Comparison of ENCODE assay signal across 19 cellular contexts in the genomic region with DNA sequence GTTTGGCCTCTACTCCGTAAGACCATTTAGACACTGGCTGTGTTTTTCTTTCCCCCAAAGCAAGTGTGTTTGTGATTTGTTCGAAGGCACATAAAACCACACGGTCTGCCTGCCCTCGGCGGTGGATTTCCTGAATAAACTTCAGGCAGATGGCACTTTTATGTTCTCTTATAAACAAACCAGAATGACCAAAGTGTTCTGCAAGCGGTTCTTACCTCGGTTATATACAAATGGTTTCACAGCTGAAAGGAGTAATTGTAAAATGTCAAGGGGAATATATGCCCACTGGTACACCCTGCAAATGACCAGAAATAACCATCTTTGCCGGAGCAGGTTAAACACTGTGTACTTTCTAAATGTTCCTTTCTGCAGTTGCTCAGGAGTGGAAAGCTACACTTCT.
DNase-seq lines count a peak whose midpoint lies in the region; TF ChIP-seq lines count a peak whose summit lies in the region.
"Had no signal": no experiment of that assay in that cellular context is flagged by ENCODE, and none has a peak within 500 bp of the region (broad histone marks: within the 10 kb centered on the region; RNA-seq: fewer than 3 reads in every experiment).

No MANE protein-coding gene starts in this region.

- H3K4me1 Mint-ChIP-seq in endodermal cell, result no peaks in the 10 kb centered on the region
- no peaks in the 10 kb centered on the region for H3K4me1 Mint-ChIP-seq in osteocyte (ENCODE audit: unreplicated experiment)
- H3K4me1 Mint-ChIP-seq: B cell; CD4-positive, CD25-positive, alpha-beta regulatory T cell had no signal

- H3K4me3 Mint-ChIP-seq in endodermal cell (no peak overlapping the region), osteocyte (ENCODE audit: unreplicated experiment) (no peak overlapping the region)
- H3K4me3 Mint-ChIP-seq: B cell; CD4-positive, CD25-positive, alpha-beta regulatory T cell; CD8-positive, alpha-beta T cell had no signal

- no peak overlapping the region for H3K27ac ChIP-seq in endodermal cell (ENCODE audit: low read depth, low read length)
- H3K27ac ChIP-seq: A549, BLaER1, C4-2B, GM23248 had no signal

- no peak overlapping the region for H3K4me3 ChIP-seq in endodermal cell (ENCODE audit: low read length)
- H3K4me3 ChIP-seq: A549, BLaER1, GM23248 had no signal

- H3K27me3 Mint-ChIP-seq in endodermal cell (ENCODE audit: insufficient read depth), result peaks cover 11% of the 10 kb centered on the region
- no peaks in the 10 kb centered on the region for H3K27me3 Mint-ChIP-seq in osteocyte (ENCODE audit: unreplicated experiment)
- H3K27me3 Mint-ChIP-seq: B cell; CD4-positive, CD25-positive, alpha-beta regulatory T cell had no signal

- no peak for TF ChIP-seq CTCF in endodermal cell (conservative IDR thresholded peaks at IDR 0.05)
- no peak for TF ChIP-seq CTCF in osteocyte (IDR thresholded peaks at IDR 0.05)

- H3K9me3 Mint-ChIP-seq in endodermal cell (no peaks in the 10 kb centered on the region), osteocyte (ENCODE audit: unreplicated experiment) (peaks cover 37% of the 10 kb centered on the region)
- H3K9me3 Mint-ChIP-seq: CD8-positive, alpha-beta T cell had no signal

- H3K36me3 ChIP-seq in endodermal cell (ENCODE audit: control insufficient read depth, insufficient read depth, low read length), result no peaks in the 10 kb centered on the region
- H3K36me3 ChIP-seq: BLaER1 had no signal

- peaks cover 22% of the 10 kb centered on the region for H3K9me3 ChIP-seq in endodermal cell (ENCODE audit: control insufficient read depth, low read length)
- H3K9me3 ChIP-seq: A549, Caco-2 had no signal

- DNase-seq in NCI-H748 (lab: John Stamatoyannopoulos, UW; ENCODE audit: unreplicated experiment) (peak; percentile 29), NCI-H748 treated with DMSO at 0.1 percent for 48 hours (lab: John Stamatoyannopoulos, UW) (no peak), endodermal cell (peak; percentile 14), osteocyte (ENCODE audit: extremely low spot score, unreplicated experiment) (peak; percentile 21), ecto neural progenitor cell (ENCODE audit: low spot score) (no peak), AG08396 (ENCODE audit: low spot score) (no peak)
- DNase-seq: 8988T; Caco-2; CD4-positive, CD25-positive, alpha-beta regulatory T cell; CD8-positive, alpha-beta T cell; DMS153; DND-41; GM23248; H7; HCEC 1CT had no signal

- 83 to 97% methylated on average over 4 to 8 of the region's 8 CpGs for WGBS in endodermal cell (ENCODE audit: insufficient coverage in 1 of 2, insufficient read length in 1 of 2), 2 experiments

- no peaks in the 10 kb centered on the region for H3K4me1 ChIP-seq in endodermal cell (ENCODE audit: control insufficient read depth, insufficient read depth, low read length)
- H3K4me1 ChIP-seq: A549, Caco-2 had no signal

- no peak overlapping the region for H3K27ac Mint-ChIP-seq in endodermal cell
- H3K27ac Mint-ChIP-seq in osteocyte (ENCODE audit: unreplicated experiment), result no peak overlapping the region
- H3K27ac Mint-ChIP-seq: B cell; CD4-positive, CD25-positive, alpha-beta regulatory T cell; CD8-positive, alpha-beta T cell had no signal

- H3K27me3 ChIP-seq in endodermal cell (ENCODE audit: control insufficient read depth, insufficient read depth, low read length, poor library complexity, severe bottlenecking), result no peaks in the 10 kb centered on the region
- H3K27me3 ChIP-seq: BLaER1 had no signal

- no peaks in the 10 kb centered on the region for H3K36me3 Mint-ChIP-seq in endodermal cell (ENCODE audit: low read depth)
- H3K36me3 Mint-ChIP-seq in osteocyte (ENCODE audit: unreplicated experiment), result no peaks in the 10 kb centered on the region
- H3K36me3 Mint-ChIP-seq: CD4-positive, CD25-positive, alpha-beta regulatory T cell; CD8-positive, alpha-beta T cell had no signal

- no peak overlapping the region for H3K9ac ChIP-seq in endodermal cell (ENCODE audit: extremely low read depth, low read length, poor library complexity, severe bottlenecking)
- H3K9ac ChIP-seq: BLaER1, GM23248 had no signal

Comparison
In these comparisons a context has a peak if more than half of its experiments do, and no peak if none do; other contexts are left out.
1. DNase-seq: peak in NCI-H748 (single experiment), endodermal cell (single experiment) and osteocyte (single experiment); none in NCI-H748 treated with DMSO at 0.1 percent for 48 hours (single experiment), ecto neural progenitor cell (single experiment) and AG08396 (single experiment).